ENCODE assay signal across 1 cellular context in genomic region chr13:97212540-97213146, GRCh38.
TF ChIP-seq lines count a peak whose summit lies in the region.

No MANE protein-coding gene starts in this region.

TF ChIP-seq in GM23338, 12 proteins besides CTCF, POLR2A, EP300 and RAD21 (continued from another document):
- TF ChIP-seq ZNF462 (CRISPR knock-in tag; IDR thresholded peaks at IDR 0.05), result no peak
- TF ChIP-seq CREB1 (CRISPR knock-in tag; IDR thresholded peaks at IDR 0.05; ENCODE audit: low read depth), result no peak
- TF ChIP-seq STAT1 (IDR thresholded peaks at IDR 0.05; ENCODE audit: unreplicated experiment), result no peak
- TF ChIP-seq REST (IDR thresholded peaks at IDR 0.05; ENCODE audit: unreplicated experiment), result no peak
- no peak for TF ChIP-seq EZH2 (IDR thresholded peaks at IDR 0.05; ENCODE audit: low read depth, unreplicated experiment)
- no peak for TF ChIP-seq POLR2AphosphoS5 (IDR thresholded peaks at IDR 0.05; ENCODE audit: low read depth)
